ENCODE assay signal across 13 cellular contexts in genomic region chr12:15540025-15540424, GRCh38.
"Had no signal": no experiment of that assay in that cellular context is flagged by ENCODE, and none has a peak within 500 bp of the region (broad histone marks: within the 10 kb centered on the region; RNA-seq: fewer than 3 reads in every experiment).

No MANE protein-coding gene starts in this region.

- H3K36me3 ChIP-seq: colonic mucosa, esophagus muscularis mucosa, SJCRH30, transverse colon had no signal

- H3K9me3 ChIP-seq: colonic mucosa, esophagus muscularis mucosa, SJCRH30, transverse colon had no signal

- H3K4me1 ChIP-seq: SJCRH30 had no signal

- H3K4me3 ChIP-seq: colonic mucosa, esophagus muscularis mucosa, SJCRH30, transverse colon had no signal

- H3K4me3 Mint-ChIP-seq: activated naive CD4-positive, alpha-beta T cell treated with anti-CD3 and anti-CD28 coated beads, Interleukin-2, amount 10 ng/mL, durations not matched to agents 7 days and 5 days; neural crest cell; stimulated activated naive B cell treated with anti-CD40 and anti-IgM and Interleukin-4, amounts not matched to agents 10 μg/mL and 1 μg/mL and 100 μg/mL, for 72 hours; T-helper 2 cell treated with Interferon-gamma antibody and Interleukin-4, amounts not matched to agents 5 μg/mL and 100 μg/mL, for 36 hours had no signal

- H3K27ac ChIP-seq: colonic mucosa, esophagus muscularis mucosa, SJCRH30 had no signal

- H3K36me3 Mint-ChIP-seq: stimulated activated naive B cell treated with anti-CD40 and anti-IgM and Interleukin-4, amounts not matched to agents 10 μg/mL and 1 μg/mL and 100 μg/mL, for 72 hours had no signal

- H3K27me3 ChIP-seq: colonic mucosa, esophagus muscularis mucosa, SJCRH30, transverse colon had no signal

- H3K27ac Mint-ChIP-seq: activated naive CD4-positive, alpha-beta T cell treated with anti-CD3 and anti-CD28 coated beads, Interleukin-2, amount 10 ng/mL, durations not matched to agents 7 days and 5 days; stimulated activated naive B cell treated with anti-CD40 and anti-IgM and Interleukin-4, amounts not matched to agents 10 μg/mL and 1 μg/mL and 100 μg/mL, for 72 hours; T-helper 2 cell treated with Interferon-gamma antibody and Interleukin-4, amounts not matched to agents 5 μg/mL and 100 μg/mL, for 36 hours had no signal

- DNase-seq: activated CD4-positive, alpha-beta T cell treated with anti-CD3 and anti-CD28 coated beads, Interleukin-2, amount 50 U/mL, for 1 hour; activated naive CD4-positive, alpha-beta T cell treated with anti-CD3 and anti-CD28 coated beads, Interleukin-2, amount 10 ng/mL, durations not matched to agents 7 days and 5 days; activated T-cell treated with anti-CD3 and anti-CD28 coated beads, Interleukin-2, amount 50 U/mL, for 1 hour; colonic mucosa; hypothalamus; SJCRH30; stimulated activated naive B cell treated with anti-CD40 and anti-IgM and Interleukin-4, amounts not matched to agents 10 μg/mL and 1 μg/mL and 100 μg/mL, for 72 hours; transverse colon had no signal

- H3K9me3 Mint-ChIP-seq: neural crest cell; stimulated activated naive B cell treated with anti-CD40 and anti-IgM and Interleukin-4, amounts not matched to agents 10 μg/mL and 1 μg/mL and 100 μg/mL, for 72 hours; T-helper 2 cell treated with Interferon-gamma antibody and Interleukin-4, amounts not matched to agents 5 μg/mL and 100 μg/mL, for 36 hours had no signal

- ATAC-seq: activated CD4-positive, CD25-positive, alpha-beta regulatory T cell treated with anti-CD3 and anti-CD28 coated beads, Interleukin-2, amount 50 U/mL, for 24 hours; sciatic nerve; stimulated activated naive B cell treated with anti-CD40 and anti-IgM and Interleukin-4, amounts not matched to agents 10 μg/mL and 1 μg/mL and 100 μg/mL, for 72 hours had no signal

- H3K27me3 Mint-ChIP-seq: activated naive CD4-positive, alpha-beta T cell treated with anti-CD3 and anti-CD28 coated beads, Interleukin-2, amount 10 ng/mL, durations not matched to agents 7 days and 5 days; stimulated activated naive B cell treated with anti-CD40 and anti-IgM and Interleukin-4, amounts not matched to agents 10 μg/mL and 1 μg/mL and 100 μg/mL, for 72 hours had no signal
